12 cellular contexts compared by ENCODE assay signal in genomic region chr6:36604090-36605060, GRCh38. TPM values are rescaled to one million over a fixed set of nuclear protein-coding genes. Genes with fewer than 3 reads are reported as not detected.
A peak's percentile ranks its signal among the peaks of the same experiment; 100 is the strongest.
DNase-seq lines count a peak whose midpoint lies in the region; ATAC-seq, FAIRE-seq and TF ChIP-seq lines count a peak whose summit lies in the region.
"Had no signal": no experiment of that assay in that cellular context is flagged by ENCODE, and none has a peak within 500 bp of the region (broad histone marks: within the 10 kb centered on the region; RNA-seq: fewer than 3 reads in every experiment).

No MANE protein-coding gene starts in this region.

- CTCF ChIA-PET in HCT116 (lab: Charles Lee), result no interaction called here
- CTCF ChIA-PET in naive thymus-derived CD4-positive, alpha-beta T cell (lab: Charles Lee), result interaction anchor here (2.3 kb wide), 1 partner anchor 11 kb away, joined by 11 read pairs; no protein-coding TSS in a partner anchor

- H3K9me3 Mint-ChIP-seq in naive thymus-derived CD4-positive, alpha-beta T cell, result peaks cover 0 to 8% (median 0%) of the 10 kb centered on the region in 11 donors

- no peak for DNase-seq in HCT116 (ENCODE audit: low read depth, low spot score)
- DNase-seq in adipocyte (ENCODE audit: low read depth), result no peak
- no peak for DNase-seq in naive thymus-derived CD4-positive, alpha-beta T cell
- no peak for DNase-seq in H54 (ENCODE audit: insufficient read length, low spot score)
- DNase-seq in NCI-H226, result no peak
- DNase-seq in superior temporal gyrus (ENCODE audit: extremely low spot score), result no peak
- DNase-seq: left ventricle myocardium superior, NCI-H2171 had no signal

- peaks cover 100% of the 10 kb centered on the region for H4K20me1 ChIP-seq in BLaER1
- H4K20me1 ChIP-seq in HCT116 (ENCODE audit: insufficient read depth), result peaks cover 67% of the 10 kb centered on the region

- no peak for TF ChIP-seq RAD21 in HCT116 (IDR thresholded peaks at IDR 0.05; ENCODE audit: low read depth)

- TF ChIP-seq POLR2A in HCT116 (IDR thresholded peaks at IDR 0.05; ENCODE audit: borderline replicate concordance, extremely low read depth, insufficient read depth, insufficient read length), result no peak
- no peak for TF ChIP-seq POLR2A in H54 (IDR thresholded peaks at IDR 0.05; ENCODE audit: low read depth, low read length)

- no peak for FAIRE-seq in H54 (lab: Jason Lieb, UNC)

- H3K27me3 Mint-ChIP-seq in naive thymus-derived CD4-positive, alpha-beta T cell, result no peaks in the 10 kb centered on the region

- peaks cover 51 to 97% (median 83%) of the 10 kb centered on the region in 7 donors for H3K4me1 Mint-ChIP-seq in naive thymus-derived CD4-positive, alpha-beta T cell

- H3K4me2 ChIP-seq in BLaER1, result peak overlapping the region; percentile 82
- H3K4me2 ChIP-seq in HCT116 (ENCODE audit: low read length), result no peak overlapping the region

- intact Hi-C loops in HCT116 (cut with micrococcal nuclease), result no loop called here
- intact Hi-C loops in naive thymus-derived CD4-positive, alpha-beta T cell (cut with micrococcal nuclease), result loop anchor here in 1 of 2 donors (1.0 kb wide), 1 partner anchor 7 kb away; no protein-coding TSS in a partner anchor

- H3K27ac ChIP-seq in BLaER1 (no peak overlapping the region), HCT116 (ENCODE audit: low read depth, low read length) (no peak overlapping the region)
- H3K27ac ChIP-seq in naive thymus-derived CD4-positive, alpha-beta T cell (ENCODE audit: low read depth, low read length), result peak overlapping the region; percentile 73
- H3K27ac ChIP-seq: C4-2B had no signal

- no peak for TF ChIP-seq CTCF in HCT116 (IDR thresholded peaks at IDR 0.05 in 2 of 3, conservative IDR thresholded peaks at IDR 0.05 in 1 of 3; ENCODE audit: borderline replicate concordance in 1 of 3, insufficient read depth in 1 of 3, low read depth in 2 of 3, low read length in 2 of 3)

- H3K36me3 Mint-ChIP-seq in naive thymus-derived CD4-positive, alpha-beta T cell, result peaks cover 16 to 75% (median 57%) of the 10 kb centered on the region in 5 donors

- no TSS peak for BruUV-seq in HCT116 (replicated peaks; lab: Mats Ljungman, UMichigan)

- peak overlapping the region; percentile 23 to 97 (median 78) for H3K27ac Mint-ChIP-seq in naive thymus-derived CD4-positive, alpha-beta T cell

- no peak for ATAC-seq in HCT116
- ATAC-seq in naive thymus-derived CD4-positive, alpha-beta T cell, result no peak
- no peak for ATAC-seq in activated CD4-positive, CD25-positive, alpha-beta regulatory T cell treated with anti-CD3 and anti-CD28 coated beads, Interleukin-2, amount 50 U/mL, for 24 hours
- ATAC-seq: left ventricle myocardium superior, Panc1 had no signal

- peaks cover 99% of the 10 kb centered on the region for H3K36me3 ChIP-seq in BLaER1
- peaks cover 66 to 79% of the 10 kb centered on the region in 2 experiments for H3K36me3 ChIP-seq in HCT116 (ENCODE audit: control insufficient read depth in 1 of 2, insufficient read depth in 2 of 2, low read length in 2 of 2)
- H3K36me3 ChIP-seq in adipocyte (ENCODE audit: control insufficient read depth, insufficient read depth, low read length, severe bottlenecking), result peaks cover 91% of the 10 kb centered on the region
- H3K36me3 ChIP-seq in naive thymus-derived CD4-positive, alpha-beta T cell (ENCODE audit: control insufficient read depth in 2 of 3, insufficient read depth in 3 of 3, low read length in 3 of 3), result peaks cover 63 to 89% (median 74%) of the 10 kb centered on the region in 3 experiments

- no peak overlapping the region for H2AFZ ChIP-seq in HCT116 (ENCODE audit: low read depth, low read length, poor library complexity, severe bottlenecking)

- peaks cover 96% of the 10 kb centered on the region for H3K79me2 ChIP-seq in HCT116 (ENCODE audit: insufficient read depth, low read length)

- H3K9ac ChIP-seq in BLaER1, result 0 out of 2 replicates have a peak overlapping the region, but pooled peaks have one; percentile 25
- H3K9ac ChIP-seq in HCT116 (ENCODE audit: low read length), result no peak overlapping the region
- H3K9ac ChIP-seq in adipocyte (ENCODE audit: low read length), result peak overlapping the region; percentile 31

- RAD21 ChIA-PET in HCT116 (lab: Charles Lee; ENCODE audit: low non-redundant PET in 1 of 2, low total read pairs in 2 of 2, uncharacterized antibody in 2 of 2, unreplicated experiment in 2 of 2), result no interaction called here

- H3K4me1 ChIP-seq in BLaER1, result peaks cover 97% of the 10 kb centered on the region
- H3K4me1 ChIP-seq in HCT116 (ENCODE audit: control insufficient read depth in 1 of 2, insufficient read depth in 2 of 2, low read length in 2 of 2), result peaks cover 9 to 20% of the 10 kb centered on the region in 2 experiments; a peak in 2 of 4 replicates
- peaks cover 84% of the 10 kb centered on the region for H3K4me1 ChIP-seq in adipocyte (ENCODE audit: control insufficient read depth, insufficient read depth, low read length)
- H3K4me1 ChIP-seq in naive thymus-derived CD4-positive, alpha-beta T cell (ENCODE audit: control insufficient read depth in 2 of 2, insufficient read depth in 2 of 2, low read length in 2 of 2), result peaks cover 66 to 69% of the 10 kb centered on the region in 2 donors

- no peaks in the 10 kb centered on the region for H3K9me2 ChIP-seq in HCT116 (ENCODE audit: insufficient read depth)

- POLR2A ChIA-PET in HCT116 (lab: Charles Lee), result interaction anchor here (2.9 kb wide), 1 partner anchor 7 kb away, joined by 14 read pairs; no protein-coding TSS in a partner anchor
- POLR2A ChIA-PET in naive thymus-derived CD4-positive, alpha-beta T cell (lab: Charles Lee), result interaction anchor here (0.5 to 12.0 kb wide), 6 partner anchors 8 to 868 kb away, joined by 4 to 288 read pairs (median 16); partner anchors contain the start of gene SRSF3

- no peaks in the 10 kb centered on the region for H3K27me3 ChIP-seq in BLaER1
- no peaks in the 10 kb centered on the region for H3K27me3 ChIP-seq in HCT116 (ENCODE audit: insufficient read depth, low read length)
- no peaks in the 10 kb centered on the region for H3K27me3 ChIP-seq in adipocyte (replicated peaks; ENCODE audit: control insufficient read depth, insufficient read depth, low read length)
- no peaks in the 10 kb centered on the region for H3K27me3 ChIP-seq in naive thymus-derived CD4-positive, alpha-beta T cell (ENCODE audit: control insufficient read depth in 2 of 2, insufficient read depth in 2 of 2, low read length in 2 of 2)

- peak overlapping the region in 9 of 10 donors; percentile 5 to 90 (median 25) for H3K4me3 Mint-ChIP-seq in naive thymus-derived CD4-positive, alpha-beta T cell

- H3K4me3 ChIP-seq in BLaER1 (no peak overlapping the region), HCT116 (replicated peaks in 1 of 2; ENCODE audit: low read depth in 1 of 2, low read length in 2 of 2) (no peak overlapping the region), adipocyte (ENCODE audit: low read length) (peak overlapping the region; percentile 24)
- no peak overlapping the region for H3K4me3 ChIP-seq in naive thymus-derived CD4-positive, alpha-beta T cell (ENCODE audit: low read length)

- H3K9me3 ChIP-seq in BLaER1 (no peaks in the 10 kb centered on the region), HCT116 (ENCODE audit: control insufficient read depth in 1 of 2, insufficient read depth in 1 of 2, low read depth in 1 of 2, low read length in 2 of 2) (no peaks in the 10 kb centered on the region), adipocyte (ENCODE audit: control insufficient read depth, low read length) (no peaks in the 10 kb centered on the region)
- no peaks in the 10 kb centered on the region for H3K9me3 ChIP-seq in naive thymus-derived CD4-positive, alpha-beta T cell (ENCODE audit: control insufficient read depth in 2 of 3, low read length in 3 of 3)

TF ChIP-seq in HCT116, 20 proteins besides CTCF, POLR2A, EP300 and RAD21:
- peak; percentile 45; the same call in 1 of the 2 replicates for TF ChIP-seq POLR2AphosphoS5 (IDR thresholded peaks at IDR 0.05; ENCODE audit: low read depth, low read length)
- no peak for TF ChIP-seq SRF (IDR thresholded peaks at IDR 0.05; ENCODE audit: low read depth)
- no peak for TF ChIP-seq ZNF274 (IDR thresholded peaks at IDR 0.05; ENCODE audit: low read depth, low read length)
- no peak for TF ChIP-seq ZFX (IDR thresholded peaks at IDR 0.05)
- TF ChIP-seq FOSL1 (IDR thresholded peaks at IDR 0.05; ENCODE audit: low read depth), result no peak
- no peak for TF ChIP-seq CEBPB (IDR thresholded peaks at IDR 0.05; ENCODE audit: low read depth)
- TF ChIP-seq, protein P1, sequence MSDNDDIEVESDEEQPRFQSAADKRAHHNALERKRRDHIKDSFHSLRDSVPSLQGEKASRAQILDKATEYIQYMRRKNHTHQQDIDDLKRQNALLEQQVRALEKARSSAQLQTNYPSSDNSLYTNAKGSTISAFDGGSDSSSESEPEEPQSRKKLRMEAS (IDR thresholded peaks at IDR 0.05), result no peak
- no peak for TF ChIP-seq EZH2 (IDR thresholded peaks at IDR 0.05)

RNA-seq across cellular contexts. Expression of gene SRSF3, which starts 10.2 kb away (rescaled TPM):
- total RNA-seq in HCT116 (2021; ENCODE audit: unreplicated experiment), result 362 TPM
- polyA plus RNA-seq in HCT116 (2012), result 213 and 248 TPM in 2 replicates
- total RNA-seq in naive thymus-derived CD4-positive, alpha-beta T cell, result 100 to 1,000 TPM; 317 to 510 (median 426) TPM
- polyA plus RNA-seq in naive thymus-derived CD4-positive, alpha-beta T cell, result 100 to 1,000 TPM; 359 to 403 TPM

RNA-seq across cellular contexts. Expression of gene STK38, which starts 57.1 kb away (rescaled TPM):
- total RNA-seq in HCT116 (2021; ENCODE audit: unreplicated experiment), result 20.1 TPM
- 9.6 and 13.5 TPM in 2 replicates for polyA plus RNA-seq in HCT116 (2012)
- total RNA-seq in naive thymus-derived CD4-positive, alpha-beta T cell, result 100 to 1,000 TPM in 2 of 5 experiments, 10 to 100 TPM in 3; 68.5 to 193 (median 95.0) TPM
- 100 to 1,000 TPM in 1 of 2 donors, 10 to 100 TPM in 1; 56.6 to 123 TPM for polyA plus RNA-seq in naive thymus-derived CD4-positive, alpha-beta T cell
